9 cellular contexts compared by ENCODE assay signal in the genomic region with DNA sequence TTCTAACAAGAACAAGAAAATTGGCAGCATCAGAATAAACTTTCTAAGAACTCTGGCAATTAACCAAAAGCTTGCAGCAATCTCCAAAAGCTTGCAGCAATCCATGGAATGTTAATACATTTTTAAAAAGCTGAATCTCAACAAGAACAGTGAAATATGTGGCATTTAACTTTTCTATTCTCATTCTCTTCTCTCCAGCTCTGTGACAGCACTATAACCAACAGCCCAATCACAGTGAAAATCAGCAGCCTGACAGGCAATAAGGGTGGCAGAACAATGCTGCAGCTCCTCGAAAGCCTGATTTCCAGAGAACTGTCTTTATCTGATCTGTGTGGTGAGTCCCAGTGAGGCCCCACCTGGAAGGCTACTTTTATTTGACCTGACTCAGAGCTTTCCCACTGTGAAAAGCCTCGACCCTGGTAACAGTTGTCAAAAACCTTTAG.
DNase-seq lines count a peak whose midpoint lies in the region; ATAC-seq and TF ChIP-seq lines count a peak whose summit lies in the region.
"Had no signal": no experiment of that assay in that cellular context is flagged by ENCODE, and none has a peak within 500 bp of the region (broad histone marks: within the 10 kb centered on the region; RNA-seq: fewer than 3 reads in every experiment).

No MANE protein-coding gene starts in this region.

- H3K4me3 Mint-ChIP-seq in IgD-negative memory B cell (peak overlapping the region in 3 of 4 donors; percentile 39 to 89 (median 50)), chondrocyte (ENCODE audit: unreplicated experiment) (no peak overlapping the region)

- ATAC-seq in GM18520 (IDR thresholded peaks at IDR 0.05; ENCODE audit: unreplicated experiment), result no peak

- H3K27ac Mint-ChIP-seq in IgD-negative memory B cell, result peak overlapping the region; percentile 29 to 87 (median 87)
- peak overlapping the region; percentile 69 for H3K27ac Mint-ChIP-seq in chondrocyte (ENCODE audit: unreplicated experiment)

- H3K36me3 Mint-ChIP-seq in IgD-negative memory B cell (peaks cover 5% of the 10 kb centered on the region), chondrocyte (ENCODE audit: low read depth) (no peaks in the 10 kb centered on the region)

- H3K36me3 ChIP-seq in testis (ENCODE audit: low read depth, missing control alignments), result no peaks in the 10 kb centered on the region

- in situ Hi-C loops in GM13976 (cut with MboI; ENCODE audit: low sequenced_read_pairs, unreplicated experiment), result no loop called here

- no peak overlapping the region for H3K4me3 ChIP-seq in retinal pigment epithelial cell (ENCODE audit: low read length)
- H3K4me3 ChIP-seq in testis, result no peak overlapping the region
- H3K4me3 ChIP-seq: lung had no signal

- peaks cover 16% of the 10 kb centered on the region for H3K4me1 ChIP-seq in testis

- no peaks in the 10 kb centered on the region for H3K9me3 ChIP-seq in testis

- no peak overlapping the region for H3K27ac ChIP-seq in testis

- intact Hi-C loops in testis (cut with DNase I; ENCODE audit: low total_unique reads), result no loop called here

- H3K9me3 Mint-ChIP-seq in IgD-negative memory B cell (peaks cover 0 to under 1% (median 0%) of the 10 kb centered on the region in 3 donors), chondrocyte (ENCODE audit: low read depth) (peaks cover 4% of the 10 kb centered on the region)

- peaks cover 74 to 83% (median 83%) of the 10 kb centered on the region in 3 donors for H3K4me1 Mint-ChIP-seq in IgD-negative memory B cell
- H3K4me1 Mint-ChIP-seq in chondrocyte (ENCODE audit: low read depth), result peaks cover 45% of the 10 kb centered on the region

- no peak for TF ChIP-seq CTCF in chondrocyte (IDR thresholded peaks at IDR 0.05)
- TF ChIP-seq CTCF in retinal pigment epithelial cell (conservative IDR thresholded peaks at IDR 0.05; ENCODE audit: low read depth, low read length), result no peak
- TF ChIP-seq CTCF in GM13976 (IDR thresholded peaks at IDR 0.05; ENCODE audit: borderline replicate concordance, control extremely low read depth, extremely low read depth, insufficient read depth, missing control alignments), result no peak
- TF ChIP-seq CTCF in testis (IDR thresholded peaks at IDR 0.05), result no peak

- H3K27me3 Mint-ChIP-seq in IgD-negative memory B cell (no peaks in the 10 kb centered on the region), chondrocyte (ENCODE audit: low read depth) (no peaks in the 10 kb centered on the region)

- WGBS in testis, 2 donors, result 23 to 26% methylated on average over 2 of the region's 2 CpGs

- DNase-seq in NCI-H2171 treated with DMSO at 0.1 percent for 48 hours (lab: John Stamatoyannopoulos, UW) (peak; percentile 47), NCI-H2171 (lab: John Stamatoyannopoulos, UW) (no peak), chondrocyte (ENCODE audit: low spot score) (no peak), retinal pigment epithelial cell (ENCODE audit: low read depth) (peak; percentile 43), GM13976 (ENCODE audit: low spot score) (no peak), testis (no peak)

- no peaks in the 10 kb centered on the region for H3K27me3 ChIP-seq in testis

- no peak for TF ChIP-seq POLR2A in testis (IDR thresholded peaks at IDR 0.05)

Comparison
In these comparisons a context has a peak if more than half of its experiments do, and no peak if none do; other contexts are left out.
1. DNase-seq: peak in NCI-H2171 treated with DMSO at 0.1 percent for 48 hours (single experiment) and retinal pigment epithelial cell (single experiment); none in NCI-H2171 (single experiment), chondrocyte (single experiment), GM13976 (single experiment) and testis (single experiment).